21 cellular contexts compared by ENCODE assay signal in genomic region chr15:62874064-62874463, GRCh38.
"Had no signal": no experiment of that assay in that cellular context is flagged by ENCODE, and none has a peak within 500 bp of the region (broad histone marks: within the 10 kb centered on the region; RNA-seq: fewer than 3 reads in every experiment).

No MANE protein-coding gene starts in this region.

- ATAC-seq: left lobe of liver; natural killer cell treated with Interleukin-12 subunit alpha and Interleukin-12 subunit beta and Interleukin-15 and Interleukin-18, amount 100 ng/mL, for 72 hours; pancreas; right lobe of liver; stimulated activated naive B cell treated with anti-CD40 and anti-IgM and Interleukin-4, amounts not matched to agents 10 μg/mL and 1 μg/mL and 100 μg/mL, for 72 hours; stimulated activated naive CD8-positive, alpha-beta T cell treated with anti-CD3 and anti-CD28 coated beads, Interleukin-15, amount 100 ng/mL, for 72 hours had no signal

- H3K9me3 Mint-ChIP-seq: natural killer cell treated with Interleukin-12 subunit alpha and Interleukin-12 subunit beta and Interleukin-15 and Interleukin-18, amount 100 ng/mL, for 72 hours; stimulated activated naive CD8-positive, alpha-beta T cell treated with anti-CD3 and anti-CD28 coated beads, Interleukin-15, amount 100 ng/mL, for 72 hours had no signal

- H3K4me1 ChIP-seq: upper lobe of left lung, uterus had no signal

- H3K36me3 Mint-ChIP-seq: natural killer cell treated with Interleukin-12 subunit alpha and Interleukin-12 subunit beta and Interleukin-15 and Interleukin-18, amount 100 ng/mL, for 72 hours; stimulated activated naive B cell treated with anti-CD40 and anti-IgM and Interleukin-4, amounts not matched to agents 10 μg/mL and 1 μg/mL and 100 μg/mL, for 72 hours had no signal

- H3K4me3 ChIP-seq: coronary artery, heart right ventricle, neural progenitor cell, pancreas, right lobe of liver, upper lobe of left lung, uterus had no signal

- H3K27me3 ChIP-seq: heart right ventricle, pancreas, right lobe of liver, upper lobe of left lung, uterus had no signal

- H3K4me3 Mint-ChIP-seq: natural killer cell treated with Interleukin-12 subunit alpha and Interleukin-12 subunit beta and Interleukin-15 and Interleukin-18, amount 100 ng/mL, for 72 hours; neural progenitor cell; stimulated activated naive B cell treated with anti-CD40 and anti-IgM and Interleukin-4, amounts not matched to agents 10 μg/mL and 1 μg/mL and 100 μg/mL, for 72 hours; stimulated activated naive CD8-positive, alpha-beta T cell treated with anti-CD3 and anti-CD28 coated beads, Interleukin-15, amount 100 ng/mL, for 72 hours had no signal

- DNase-seq: effector CD4-positive, alpha-beta T cell; heart right ventricle; hypothalamus; kidney glomerular epithelial cell; mammary epithelial cell; nucleus accumbens; pancreas; right lobe of liver; stimulated activated CD4-positive, alpha-beta T cell treated with anti-CD3 and anti-CD28 coated beads, Interleukin-2, amount 100 ng/mL, for 24 hours; stimulated activated CD4-positive, alpha-beta T cell treated with anti-CD3 and anti-CD28 coated beads, Interleukin-4, amount 100 ng/mL, for 4 hours; stimulated activated naive B cell treated with anti-CD40 and anti-IgM and Interleukin-4, amounts not matched to agents 10 μg/mL and 1 μg/mL and 100 μg/mL, for 72 hours; stimulated activated naive CD8-positive, alpha-beta T cell treated with anti-CD3 and anti-CD28 coated beads, Interleukin-15, amount 100 ng/mL, for 72 hours; upper lobe of left lung; uterus had no signal

- H3K27ac ChIP-seq: neural progenitor cell, pancreas, right lobe of liver, upper lobe of left lung had no signal

- H3K27ac Mint-ChIP-seq: natural killer cell treated with Interleukin-12 subunit alpha and Interleukin-12 subunit beta and Interleukin-15 and Interleukin-18, amount 100 ng/mL, for 72 hours; progenitor cell of endocrine pancreas; stimulated activated naive B cell treated with anti-CD40 and anti-IgM and Interleukin-4, amounts not matched to agents 10 μg/mL and 1 μg/mL and 100 μg/mL, for 72 hours had no signal

- H3K4me1 Mint-ChIP-seq: stimulated activated naive B cell treated with anti-CD40 and anti-IgM and Interleukin-4, amounts not matched to agents 10 μg/mL and 1 μg/mL and 100 μg/mL, for 72 hours; stimulated activated naive CD8-positive, alpha-beta T cell treated with anti-CD3 and anti-CD28 coated beads, Interleukin-15, amount 100 ng/mL, for 72 hours had no signal

- H3K9ac ChIP-seq: neural progenitor cell had no signal

- H3K36me3 ChIP-seq: heart right ventricle, neural progenitor cell, pancreas, right lobe of liver, upper lobe of left lung, uterus had no signal

- H3K4me2 ChIP-seq: neural progenitor cell had no signal

- H3K9me3 ChIP-seq: pancreas, right lobe of liver, upper lobe of left lung, uterus had no signal

- FAIRE-seq: frontal cortex, islet of Langerhans, pancreas had no signal

- H2AFZ ChIP-seq: neural progenitor cell had no signal
